ENCODE assay signal across 16 cellular contexts in the genomic region with DNA sequence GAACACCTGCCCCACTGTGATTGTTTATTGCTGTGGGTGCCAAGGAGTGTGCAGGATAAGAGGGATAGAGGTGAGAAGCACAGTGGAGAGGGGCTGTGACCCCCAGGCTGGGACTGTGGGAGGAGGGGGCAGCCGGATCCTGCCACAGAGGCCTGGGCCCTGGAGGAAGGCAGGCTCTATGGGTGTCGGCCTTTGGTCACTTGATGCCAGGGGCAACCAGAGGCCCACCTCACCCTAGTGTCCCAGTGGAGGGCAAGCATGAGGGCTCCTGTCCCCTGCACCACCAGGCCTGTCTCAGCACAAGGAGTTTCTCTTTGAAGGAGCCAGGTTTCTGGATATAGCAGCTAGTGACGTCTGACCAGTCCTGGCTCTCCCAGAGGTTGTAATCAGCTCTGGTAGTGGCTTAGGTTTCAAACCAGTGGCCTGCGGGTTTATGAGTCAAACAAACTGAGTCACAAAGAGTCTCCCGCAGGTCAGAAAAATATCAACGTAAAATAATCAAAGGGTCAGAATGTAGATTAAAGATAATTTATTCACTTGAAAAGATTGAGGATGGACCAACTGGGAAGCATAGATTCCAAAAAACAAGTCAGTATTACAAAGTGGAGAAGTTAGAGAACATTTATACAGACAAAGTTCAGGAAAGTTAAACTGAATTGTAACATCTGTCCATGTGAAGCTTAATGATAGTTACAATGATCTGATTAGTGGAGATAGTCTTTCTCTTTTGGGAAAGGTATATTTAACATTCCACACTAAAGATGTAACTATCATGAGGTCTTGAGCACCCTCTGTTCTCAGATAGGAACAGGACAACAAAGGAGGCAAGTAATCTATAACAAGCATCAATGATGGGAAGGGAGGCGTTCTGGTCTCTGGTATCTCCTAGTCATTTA. TPM values are rescaled to one million over a fixed set of nuclear protein-coding genes. Genes with fewer than 3 reads are reported as not detected.
DNase-seq lines count a peak whose midpoint lies in the region; ATAC-seq, FAIRE-seq and TF ChIP-seq lines count a peak whose summit lies in the region.
"Had no signal": no experiment of that assay in that cellular context is flagged by ENCODE, and none has a peak within 500 bp of the region (broad histone marks: within the 10 kb centered on the region; RNA-seq: fewer than 3 reads in every experiment).

No MANE protein-coding gene starts in this region.

- no peak for ATAC-seq in omental fat pad (ENCODE audit: low FRiP score)
- ATAC-seq in HG02938 (IDR thresholded peaks at IDR 0.05; ENCODE audit: unreplicated experiment): no peak
- ATAC-seq: activated CD4-positive, CD25-positive, alpha-beta regulatory T cell treated with anti-CD3 and anti-CD28 coated beads, Interleukin-2, amount 50 U/mL, for 24 hours; right cardiac atrium had no signal

- TF ChIP-seq CTCF in PC-9 (conservative IDR thresholded peaks at IDR 0.05) (no peak), H1 (IDR thresholded peaks at IDR 0.05; ENCODE audit: control extremely low read depth in 1 of 3, insufficient read depth in 1 of 3, low read depth in 1 of 3, low read length in 3 of 3) (no peak), omental fat pad (IDR thresholded peaks at IDR 0.05) (no peak)

- H3K27ac Mint-ChIP-seq in activated CD4-positive, alpha-beta T cell treated with anti-CD3 and anti-CD28 coated beads, Interleukin-2, amount 10 ng/mL, durations not matched to agents 24 days and 14 days: no peak overlapping the region
- H3K27ac Mint-ChIP-seq: CD8-positive, alpha-beta memory T cell had no signal

- H4K8ac ChIP-seq in H1 (ENCODE audit: extremely low read depth, insufficient read depth, low read length): no peak overlapping the region

- H3K4me3 Mint-ChIP-seq in activated CD4-positive, alpha-beta T cell treated with anti-CD3 and anti-CD28 coated beads, Interleukin-2, amount 10 ng/mL, durations not matched to agents 24 days and 14 days: no peak overlapping the region
- H3K4me3 Mint-ChIP-seq: CD8-positive, alpha-beta memory T cell had no signal

- no peak for TF ChIP-seq POLR2A in H1 (IDR thresholded peaks at IDR 0.05; ENCODE audit: control extremely low read depth in 1 of 2, low read depth in 2 of 2, low read length in 2 of 2)

- no peak overlapping the region; the same call in 1 of the 2 replicates for H2BK15ac ChIP-seq in H1 (ENCODE audit: low read length)

- no peaks in the 10 kb centered on the region for H3K9me2 ChIP-seq in PC-9 (ENCODE audit: insufficient read depth)

- no peak overlapping the region for H2BK20ac ChIP-seq in H1 (ENCODE audit: low read length)

- no peak for TF ChIP-seq RAD21 in H1 (IDR thresholded peaks at IDR 0.05 in 1 of 2, conservative IDR thresholded peaks at IDR 0.05 in 1 of 2; ENCODE audit: low read depth in 2 of 2, low read length in 2 of 2)

- H4K91ac ChIP-seq in H1 (replicated peaks; ENCODE audit: insufficient read length, low read length): no peak overlapping the region

- H3K27ac ChIP-seq in PC-9: peak overlapping the region; percentile 81
- no peak overlapping the region for H3K27ac ChIP-seq in H1 (ENCODE audit: low read depth, low read length)
- no peak overlapping the region for H3K27ac ChIP-seq in substantia nigra (ENCODE audit: low read depth, low read length, poor library complexity, severe bottlenecking)
- H3K27ac ChIP-seq: cardiac muscle cell, SJSA1 had no signal

- no peak overlapping the region for H3K14ac ChIP-seq in H1 (ENCODE audit: insufficient read length)

- BruUV-seq in PC-9 (replicated peaks; lab: Mats Ljungman, UMichigan): no TSS peak

- H2AFZ ChIP-seq in PC-9 (no peak overlapping the region), H1 (ENCODE audit: low read length) (0 out of 2 replicates have a peak overlapping the region, but pooled peaks have one; percentile 67)

- H4K5ac ChIP-seq in H1 (ENCODE audit: insufficient read length, low read depth, low read length): no peak overlapping the region

- H3K4me3 ChIP-seq in PC-9 (no peak overlapping the region), H1 (ENCODE audit: extremely low read depth in 1 of 4, insufficient read depth in 2 of 4, low read depth in 3 of 4, low read length in 4 of 4) (no peak overlapping the region)
- H3K4me3 ChIP-seq: cardiac muscle cell, SJSA1 had no signal

- no peak overlapping the region for H2BK5ac ChIP-seq in H1 (ENCODE audit: low read depth, low read length)

- intact Hi-C loops in PC-9 (cut with micrococcal nuclease; ENCODE audit: unreplicated experiment): loop anchor here (5.0 kb wide), 1 partner anchor 59 kb away; no protein-coding TSS in a partner anchor
- intact Hi-C loops in activated CD4-positive, alpha-beta T cell treated with anti-CD3 and anti-CD28 coated beads, Interleukin-2, amount 10 ng/mL, durations not matched to agents 24 days and 14 days (cut with micrococcal nuclease): no loop called here

- H3K56ac ChIP-seq in H1 (replicated peaks; ENCODE audit: insufficient read length, low read depth, low read length): no peak overlapping the region

- H3K27me3 ChIP-seq in PC-9 (ENCODE audit: insufficient read depth, low read depth) (no peaks in the 10 kb centered on the region), H1 (replicated peaks in 1 of 4; ENCODE audit: control insufficient read depth in 3 of 4, extremely low read depth in 1 of 4, insufficient read depth in 3 of 4, low read length in 3 of 4) (no peaks in the 10 kb centered on the region; a peak in 1 of 7 replicates)
- H3K27me3 ChIP-seq: cardiac muscle cell, SJSA1 had no signal

- 0 out of 2 replicates have a peak overlapping the region, but pooled peaks have one; percentile 23 for H2BK12ac ChIP-seq in H1 (ENCODE audit: low read depth, low read length)

- H2AK5ac ChIP-seq in H1 (ENCODE audit: low read depth, low read length): no peak overlapping the region

- H3K9me3 ChIP-seq in PC-9 (ENCODE audit: insufficient read depth, low read depth) (no peaks in the 10 kb centered on the region), H1 (ENCODE audit: insufficient read depth in 2 of 2, low read depth in 1 of 2, low read length in 1 of 2) (no peaks in the 10 kb centered on the region)
- H3K9me3 ChIP-seq: SJSA1 had no signal

- POLR2A ChIA-PET in PC-9 (lab: Charles Lee; ENCODE audit: unreplicated experiment) (interaction anchor here (0.6 to 0.7 kb wide), 4 partner anchors 9 to 67 kb away, joined by 3 to 6 read pairs (median 4); no protein-coding TSS in a partner anchor), H1 (lab: Charles Lee; ENCODE audit: partially characterized antibody) (interaction anchor here (1.1 kb wide), 1 partner anchor 19 kb away, joined by 3 read pairs; no protein-coding TSS in a partner anchor)

- H3K9ac ChIP-seq in H1 (replicated peaks in 1 of 4; ENCODE audit: extremely low read depth in 1 of 4, low read depth in 3 of 4, low read length in 3 of 4): 0 out of 7 replicates have a peak overlapping the region, but pooled peaks of 1 of the 4 experiments have one; percentile 21

- no peaks in the 10 kb centered on the region for H3K79me1 ChIP-seq in H1 (ENCODE audit: low read depth, low read length)

- H3K4me1 ChIP-seq in PC-9 (replicated peaks; ENCODE audit: insufficient read depth) (peaks cover 37% of the 10 kb centered on the region), H1 (replicated peaks in 1 of 4; ENCODE audit: control insufficient read depth in 3 of 4, insufficient read depth in 4 of 4, low read length in 3 of 4) (peaks cover 0 to 10% (median 7%) of the 10 kb centered on the region in 4 experiments; a peak in 6 of 7 replicates)

- H3K23me2 ChIP-seq in H1 (ENCODE audit: low read depth, low read length): peaks cover 2% of the 10 kb centered on the region; the same call in 1 of the 2 replicates

- no peaks in the 10 kb centered on the region for H3K27me3 Mint-ChIP-seq in activated CD4-positive, alpha-beta T cell treated with anti-CD3 and anti-CD28 coated beads, Interleukin-2, amount 10 ng/mL, durations not matched to agents 24 days and 14 days

- H4K20me1 ChIP-seq in PC-9 (ENCODE audit: insufficient read depth): no peaks in the 10 kb centered on the region
- no peaks in the 10 kb centered on the region for H4K20me1 ChIP-seq in H1 (replicated peaks in 1 of 2; ENCODE audit: control insufficient read depth in 1 of 2, insufficient read depth in 2 of 2, low read length in 2 of 2)

- H3K79me2 ChIP-seq in PC-9 (ENCODE audit: low read depth) (no peaks in the 10 kb centered on the region), H1 (ENCODE audit: control insufficient read depth in 1 of 2, insufficient read depth in 2 of 2, low read length in 2 of 2) (no peaks in the 10 kb centered on the region)

- H3K4me2 ChIP-seq in PC-9 (peak overlapping the region; percentile 62), H1 (ENCODE audit: insufficient read depth in 1 of 2, low read depth in 2 of 2, low read length in 2 of 2) (no peak overlapping the region)

- H3K18ac ChIP-seq in H1 (ENCODE audit: extremely low read depth, low read length): no peak overlapping the region

- H3K36me3 Mint-ChIP-seq in activated CD4-positive, alpha-beta T cell treated with anti-CD3 and anti-CD28 coated beads, Interleukin-2, amount 10 ng/mL, durations not matched to agents 24 days and 14 days (ENCODE audit: low read depth): no peaks in the 10 kb centered on the region
- H3K36me3 Mint-ChIP-seq: CD8-positive, alpha-beta memory T cell had no signal

- no peak overlapping the region for H3K4ac ChIP-seq in H1 (replicated peaks; ENCODE audit: insufficient read length, low read depth, low read length)

- WGBS in H1 (ENCODE audit: extremely low coverage in 1 of 2, insufficient coverage in 1 of 2, insufficient read length in 1 of 2, insufficient replicate concordance in 2 of 2, low coverage in 1 of 2, low lambda C conversion rate in 2 of 2, missing lambda C conversion rate in 1 of 2), 2 experiments: 85% methylated on average over 7 of the region's 7 CpGs; no CpG with 5 or more reads in 1 of the 2 experiments

- CTCF ChIA-PET in PC-9 (lab: Charles Lee) (no interaction called here), H1 (lab: Charles Lee; ENCODE audit: partially characterized antibody) (interaction anchor here (1.0 kb wide), 1 partner anchor 60 kb away, joined by 3 read pairs; no protein-coding TSS in a partner anchor)

- no peaks in the 10 kb centered on the region for H3K9me3 Mint-ChIP-seq in activated CD4-positive, alpha-beta T cell treated with anti-CD3 and anti-CD28 coated beads, Interleukin-2, amount 10 ng/mL, durations not matched to agents 24 days and 14 days

- H3K36me3 ChIP-seq in PC-9 (ENCODE audit: low read depth) (no peaks in the 10 kb centered on the region), H1 (ENCODE audit: control insufficient read depth in 2 of 4, insufficient read depth in 4 of 4, low read length in 3 of 4) (no peaks in the 10 kb centered on the region)
- H3K36me3 ChIP-seq: cardiac muscle cell, SJSA1 had no signal

- H3K4me1 Mint-ChIP-seq in activated CD4-positive, alpha-beta T cell treated with anti-CD3 and anti-CD28 coated beads, Interleukin-2, amount 10 ng/mL, durations not matched to agents 24 days and 14 days: no peaks in the 10 kb centered on the region
- H3K4me1 Mint-ChIP-seq: CD8-positive, alpha-beta memory T cell had no signal

- FAIRE-seq in H1 (lab: Jason Lieb, UNC): no peak

- TF ChIP-seq EP300 in H1 (IDR thresholded peaks at IDR 0.05; ENCODE audit: borderline replicate concordance in 1 of 2, low read depth in 2 of 2, low read length in 2 of 2): no peak

- H2BK120ac ChIP-seq in H1 (replicated peaks; ENCODE audit: low read depth, low read length): no peak overlapping the region

- H3K23ac ChIP-seq in H1 (ENCODE audit: insufficient read length): no peak overlapping the region

- H3F3A ChIP-seq in PC-9 (ENCODE audit: insufficient read depth, low read depth): peaks cover 23% of the 10 kb centered on the region

- DNase-seq in ELF-1 (ENCODE audit: low read depth, low spot score) (peak; percentile 46), PC-9 (peak; percentile 77 to 95), H1 (ENCODE audit: low read depth in 1 of 2, low spot score in 2 of 2) (no peak), non-pigmented ciliary epithelial cell (ENCODE audit: low read depth) (peak; percentile 86), omental fat pad (ENCODE audit: low spot score) (no peak), substantia nigra (lab: John Stamatoyannopoulos, UW) (no peak)
- no peak for DNase-seq in activated CD4-positive, alpha-beta T cell treated with anti-CD3 and anti-CD28 coated beads, Interleukin-2, amount 10 ng/mL, durations not matched to agents 24 days and 14 days
- DNase-seq: activated T-cell treated with anti-CD3 and anti-CD28 coated beads, Interleukin-2, amount 50 U/mL, for 48 hours; CD8-positive, alpha-beta memory T cell; NCI-H1105 treated with DMSO at 0.1 percent for 48 hours; NCI-H524 had no signal

RNA-seq across cellular contexts. Expression of a gene that starts 37.2 kb away (rescaled TPM):
- total RNA-seq in PC-9 (2021) (11.4 and 18.1 TPM in 2 replicates), omental fat pad (under 1 TPM in 2 of 4 donors, not detected in 2; 0.19 to 0.25 TPM)
- 7.7 and 7.9 TPM in 2 replicates for total RNA-seq in H1 (2021; fragmentation: NEBNext Ultra II Directional; extraction: Animal tissue kit (Norgen Biotek cat#: 25700))
- 9.6 and 11.4 TPM in 2 replicates for polyA plus RNA-seq in H1 (2011; rRNA removed)
- polyA plus RNA-seq in H1 (2011; cell fraction: cytosol; rRNA removed): 6.7 TPM
- 8.6 TPM for polyA plus RNA-seq in H1 (2011; cell fraction: nucleus; rRNA removed)
- polyA plus RNA-seq in H1 (2012, experiment 1 of 2): 7.5 to 8.5 TPM (median 8.1 TPM) in 4 replicates
- polyA plus RNA-seq in H1 (2012, experiment 2 of 2): 8.3 TPM
- polyA plus RNA-seq in H1 (2013, experiment 1 of 2): 4.2 TPM
- 4.4 TPM for polyA plus RNA-seq in H1 (2013, experiment 2 of 2)
- polyA minus RNA-seq in H1 (2011; rRNA and poly(A)+ RNA removed): 12.5 and 12.9 TPM in 2 replicates
- 4.0 TPM for polyA minus RNA-seq in H1 (2011; cell fraction: cytosol; rRNA and poly(A)+ RNA removed)
- polyA minus RNA-seq in H1 (2011; cell fraction: nucleus; rRNA and poly(A)+ RNA removed): 8.1 TPM
- total RNA-seq in activated CD4-positive, alpha-beta T cell treated with anti-CD3 and anti-CD28 coated beads, Interleukin-2, amount 10 ng/mL, durations not matched to agents 24 days and 14 days: 0.07 TPM in 1 of 2 replicates, not detected in the other
- total RNA-seq: right cardiac atrium had no signal
- polyA plus RNA-seq: CD8-positive, alpha-beta memory T cell had no signal

Comparison
In these comparisons a context has a peak if more than half of its experiments do, and no peak if none do; other contexts are left out.
1. DNase-seq: peak in ELF-1 (single experiment), PC-9 (2 of 2) and non-pigmented ciliary epithelial cell (single experiment); none in H1 (0 of 2), omental fat pad (single experiment), substantia nigra (0 of 49) and activated CD4-positive, alpha-beta T cell treated with anti-CD3 and anti-CD28 coated beads, Interleukin-2, amount 10 ng/mL, durations not matched to agents 24 days and 14 days (single experiment).